25 cellular contexts compared by ENCODE assay signal in genomic region chr16:57915267-57915666, GRCh38. TPM values are rescaled to one million over a fixed set of nuclear protein-coding genes. Genes with fewer than 3 reads are reported as not detected.
A peak's percentile ranks its signal among the peaks of the same experiment; 100 is the strongest.
DNase-seq lines count a peak whose midpoint lies in the region; ATAC-seq and TF ChIP-seq lines count a peak whose summit lies in the region.
"Had no signal": no experiment of that assay in that cellular context is flagged by ENCODE, and none has a peak within 500 bp of the region (broad histone marks: within the 10 kb centered on the region; RNA-seq: fewer than 3 reads in every experiment).

No MANE protein-coding gene starts in this region.

- H3K9me2 ChIP-seq in GM23338 (ENCODE audit: insufficient read depth) = no peaks in the 10 kb centered on the region

- H3K4me3 Mint-ChIP-seq in MCF 10A (ENCODE audit: unreplicated experiment) = no peak overlapping the region
- no peak overlapping the region for H3K4me3 Mint-ChIP-seq in GM23338
- H3K4me3 Mint-ChIP-seq in nephron progenitor cell = no peak overlapping the region
- H3K4me3 Mint-ChIP-seq: CD14-positive monocyte; CD4-positive, alpha-beta memory T cell; CD4-positive, CD25-positive, alpha-beta regulatory T cell; CD8-positive, alpha-beta memory T cell had no signal

- H3K4me3 ChIP-seq in mammary epithelial cell (replicated peaks in 1 of 3; ENCODE audit: insufficient read depth in 1 of 3, low read depth in 2 of 3, low read length in 3 of 3) = no peak overlapping the region
- H3K4me3 ChIP-seq in BLaER1 treated with 17β-estradiol and CSF1 and Interleukin-3, amounts not matched to agents 10 nM and 100 nM = no peak overlapping the region; a peak in 1 of 20 replicates
- no peak overlapping the region for H3K4me3 ChIP-seq in GM23338

- H3K9me3 Mint-ChIP-seq in MCF 10A (ENCODE audit: unreplicated experiment) = no peaks in the 10 kb centered on the region
- no peaks in the 10 kb centered on the region for H3K9me3 Mint-ChIP-seq in GM23338
- H3K9me3 Mint-ChIP-seq in nephron progenitor cell = no peaks in the 10 kb centered on the region

- no peaks in the 10 kb centered on the region for H3F3A ChIP-seq in GM23338 (replicated peaks; ENCODE audit: low read depth)

- H3K27ac Mint-ChIP-seq in MCF 10A (ENCODE audit: low read depth, unreplicated experiment) (peak overlapping the region; percentile 73), GM23338 (no peak overlapping the region), nephron progenitor cell (peak overlapping the region; percentile 49)
- H3K27ac Mint-ChIP-seq: CD14-positive monocyte; CD4-positive, CD25-positive, alpha-beta regulatory T cell; CD8-positive, alpha-beta memory T cell had no signal

- H3K27me3 ChIP-seq in mammary epithelial cell (ENCODE audit: insufficient read depth, low read length) (no peaks in the 10 kb centered on the region), GM23338 (ENCODE audit: insufficient read depth) (no peaks in the 10 kb centered on the region)
- H3K27me3 ChIP-seq in BLaER1 treated with 17β-estradiol and CSF1 and Interleukin-3, amounts not matched to agents 10 nM and 100 nM = peaks cover 0 to 49% (median 30%) of the 10 kb centered on the region in 11 experiments; a peak in 17 of 22 replicates
- H3K27me3 ChIP-seq: BE2C had no signal

- peaks cover 21% of the 10 kb centered on the region for H3K4me1 ChIP-seq in mammary epithelial cell (ENCODE audit: insufficient read depth, low read length)
- peaks cover 8 to 24% (median 15%) of the 10 kb centered on the region in 10 experiments for H3K4me1 ChIP-seq in BLaER1 treated with 17β-estradiol and CSF1 and Interleukin-3, amounts not matched to agents 10 nM and 100 nM
- H3K4me1 ChIP-seq in GM23338 (ENCODE audit: insufficient read depth) = no peaks in the 10 kb centered on the region; the same call in 1 of the 2 replicates
- H3K4me1 ChIP-seq: BE2C had no signal

- in situ Hi-C loops in mammary epithelial cell (cut with MboI; ENCODE audit: low sequenced_read_pairs in 2 of 2) = no loop called here

- no peak overlapping the region for H2AFZ ChIP-seq in mammary epithelial cell (ENCODE audit: low read depth, low read length)
- H2AFZ ChIP-seq in GM23338 = no peak overlapping the region

- no peaks in the 10 kb centered on the region for H3K79me2 ChIP-seq in mammary epithelial cell (ENCODE audit: insufficient read depth, low read length)
- no peaks in the 10 kb centered on the region for H3K79me2 ChIP-seq in GM23338 (replicated peaks; ENCODE audit: insufficient read depth)

- H3K36me3 ChIP-seq in mammary epithelial cell (ENCODE audit: insufficient read depth, low read length) (no peaks in the 10 kb centered on the region), GM23338 (ENCODE audit: insufficient read depth) (no peaks in the 10 kb centered on the region)
- no peaks in the 10 kb centered on the region for H3K36me3 ChIP-seq in BLaER1 treated with 17β-estradiol and CSF1 and Interleukin-3, amounts not matched to agents 10 nM and 100 nM
- H3K36me3 ChIP-seq: BE2C had no signal

- 74% methylated on average over 9 of the region's 9 CpGs for WGBS in mammary epithelial cell (ENCODE audit: low coverage, missing lambda C conversion rate)

- dilution Hi-C loops in mammary epithelial cell (cut with HindIII; ENCODE audit: low sequenced_read_pairs) = loop anchor here (5.0 kb wide), 1 partner anchor 83 kb away; no protein-coding TSS in a partner anchor

- TF ChIP-seq CTCF in MCF 10A (IDR thresholded peaks at IDR 0.05; ENCODE audit: unreplicated experiment) = no peak
- no peak for TF ChIP-seq CTCF in mammary epithelial cell (conservative IDR thresholded peaks at IDR 0.05 in 1 of 2, IDR thresholded peaks at IDR 0.05 in 1 of 2; ENCODE audit: extremely low read depth in 1 of 2, insufficient read depth in 1 of 2, low read depth in 1 of 2, low read length in 2 of 2)
- no peak for TF ChIP-seq CTCF in GM23338 (conservative IDR thresholded peaks at IDR 0.05; ENCODE audit: low read depth in 2 of 2)
- no peak for TF ChIP-seq CTCF in nephron progenitor cell (IDR thresholded peaks at IDR 0.05)

- no peak for DNase-seq in MCF 10A (ENCODE audit: unreplicated experiment)
- DNase-seq in mammary epithelial cell = no peak
- no peak for DNase-seq in GM23338 (ENCODE audit: low spot score)
- DNase-seq in nephron progenitor cell = no peak
- DNase-seq in activated effector memory CD4-positive, alpha-beta T cell treated with Interleukin-2 at 50 U/mL for 16 hours = no peak
- no peak for DNase-seq in substantia nigra (lab: John Stamatoyannopoulos, UW)
- DNase-seq: 8988T; ACHN; BE2C; C1 segment of cervical spinal cord; CD4-positive, alpha-beta memory T cell; CD4-positive, CD25-positive, alpha-beta regulatory T cell; COR-L47; DMS 273 treated with DMSO at 0.1 percent for 48 hours; DMS153; DMS53; DMS79; EL; GF-D8 had no signal

- CTCF ChIA-PET in MCF 10A (lab: Yijun Ruan, JAX) = interaction anchor here (1.2 to 1.8 kb wide), 3 partner anchors 10 to 379 kb away, joined by 3 to 4 read pairs (median 3); partner anchors contain the start of gene CCDC102A
- CTCF ChIA-PET in mammary epithelial cell (lab: Charles Lee; ENCODE audit: low non-redundant PET) = no interaction called here

- H3K36me3 Mint-ChIP-seq in MCF 10A (ENCODE audit: insufficient read depth, unreplicated experiment) (no peaks in the 10 kb centered on the region), GM23338 (ENCODE audit: low read depth) (no peaks in the 10 kb centered on the region), nephron progenitor cell (ENCODE audit: low read depth) (no peaks in the 10 kb centered on the region)
- H3K36me3 Mint-ChIP-seq: CD14-positive monocyte; CD4-positive, alpha-beta memory T cell; CD4-positive, CD25-positive, alpha-beta regulatory T cell; CD8-positive, alpha-beta memory T cell had no signal

- ATAC-seq in GM23338 (peak; percentile 50), GM18873 (IDR thresholded peaks at IDR 0.05; ENCODE audit: low FRiP score, unreplicated experiment) (no peak)

- H4K20me1 ChIP-seq in mammary epithelial cell (ENCODE audit: insufficient read depth, low read length) (no peaks in the 10 kb centered on the region), GM23338 (replicated peaks; ENCODE audit: insufficient read depth) (no peaks in the 10 kb centered on the region)
- H4K20me1 ChIP-seq in BLaER1 treated with 17β-estradiol and CSF1 and Interleukin-3, amounts not matched to agents 10 nM and 100 nM = peaks cover 0 to 11% (median 0%) of the 10 kb centered on the region in 11 experiments; a peak in 2 of 22 replicates

- no peaks in the 10 kb centered on the region for H3K9me3 ChIP-seq in mammary epithelial cell (replicated peaks; ENCODE audit: insufficient read depth, low read length)
- peaks cover 0 to 13% (median 9%) of the 10 kb centered on the region in 11 experiments; a peak in 10 of 22 replicates for H3K9me3 ChIP-seq in BLaER1 treated with 17β-estradiol and CSF1 and Interleukin-3, amounts not matched to agents 10 nM and 100 nM (replicated peaks in 1 of 11)
- H3K9me3 ChIP-seq: BE2C had no signal

- peaks cover 29% of the 10 kb centered on the region for H3K4me1 Mint-ChIP-seq in MCF 10A (ENCODE audit: insufficient read depth, unreplicated experiment)
- H3K4me1 Mint-ChIP-seq in GM23338 = peaks cover 16% of the 10 kb centered on the region
- peaks cover 18% of the 10 kb centered on the region for H3K4me1 Mint-ChIP-seq in nephron progenitor cell
- H3K4me1 Mint-ChIP-seq: CD4-positive, alpha-beta memory T cell; CD4-positive, CD25-positive, alpha-beta regulatory T cell; CD8-positive, alpha-beta memory T cell had no signal

- H3K27ac ChIP-seq in mammary epithelial cell (ENCODE audit: insufficient read depth, low read depth, low read length) (no peak overlapping the region), GM23338 (ENCODE audit: low read depth) (no peak overlapping the region), substantia nigra (ENCODE audit: low read depth, low read length, poor library complexity, severe bottlenecking) (no peak overlapping the region)
- peak overlapping the region in 2 of 11 experiments; percentile 3 to 32; a peak in 3 of 22 replicates for H3K27ac ChIP-seq in BLaER1 treated with 17β-estradiol and CSF1 and Interleukin-3, amounts not matched to agents 10 nM and 100 nM

- no peak overlapping the region for H3K9ac ChIP-seq in mammary epithelial cell (ENCODE audit: insufficient read depth, low read length)
- no peak overlapping the region for H3K9ac ChIP-seq in BLaER1 treated with 17β-estradiol and CSF1 and Interleukin-3, amounts not matched to agents 10 nM and 100 nM

- H3K27me3 Mint-ChIP-seq in MCF 10A (ENCODE audit: insufficient read depth, unreplicated experiment) (no peaks in the 10 kb centered on the region), GM23338 (ENCODE audit: insufficient read depth, low read depth, poor library complexity) (peaks cover 2% of the 10 kb centered on the region), nephron progenitor cell (ENCODE audit: low read depth, poor library complexity) (peaks cover 10% of the 10 kb centered on the region)

- POLR2A ChIA-PET in MCF 10A (lab: Yijun Ruan, JAX) = interaction anchor here (1.4 to 1.9 kb wide), 2 partner anchors 85 to 180 kb away, joined by 3 to 4 read pairs; partner anchors contain the start of genes KATNB1 and ZNF319

- BruUV-seq in MCF 10A (replicated peaks; lab: Mats Ljungman, UMichigan) = no TSS peak
- BruUV-seq in mammary epithelial cell (replicated peaks; lab: Mats Ljungman, UMichigan) = no TSS peak

- intact Hi-C loops in MCF 10A (cut with micrococcal nuclease) = no loop called here
- intact Hi-C loops in mammary epithelial cell (cut with micrococcal nuclease) = no loop called here

- H3K4me2 ChIP-seq in mammary epithelial cell (ENCODE audit: insufficient read depth, low read depth, low read length) (no peak overlapping the region), GM23338 (no peak overlapping the region)
- H3K4me2 ChIP-seq in BLaER1 treated with 17β-estradiol and CSF1 and Interleukin-3, amounts not matched to agents 10 nM and 100 nM = peak overlapping the region in 9 of 11 experiments; percentile 51 to 91 (median 79); a peak in 17 of 22 replicates

TF ChIP-seq in GM23338, 12 proteins besides CTCF, POLR2A, EP300 and RAD21 (continues in another document):
- TF ChIP-seq EZH2phosphoT487 (IDR thresholded peaks at IDR 0.05; ENCODE audit: unreplicated experiment) (no peak), ZNF331 (CRISPR knock-in tag; IDR thresholded peaks at IDR 0.05; ENCODE audit: low read depth) (no peak), EZH2 (IDR thresholded peaks at IDR 0.05; ENCODE audit: low read depth, unreplicated experiment) (no peak)

RNA-seq across cellular contexts. Expression of gene CNGB1, which starts 55.7 kb away (rescaled TPM):
- total RNA-seq in MCF 10A (2022) (0.17 TPM in 1 of 2 replicates, not detected in the other), mammary epithelial cell (under 1 TPM in 1 of 2 donors, not detected in 1; 0.17 TPM)
- polyA plus RNA-seq in mammary epithelial cell (0.18 TPM), GM23338 (2016; fragmentation: Nextera tagmentation; extraction: Ambion mirVana) (not detected in 2 replicates)
- polyA minus RNA-seq in mammary epithelial cell = 0.62 TPM
- total RNA-seq in GM23338 (2014; rRNA removed; shearing (Covaris generic)) = not detected in 2 replicates
- total RNA-seq: A673; CD4-positive, alpha-beta memory T cell; CD4-positive, CD25-positive, alpha-beta regulatory T cell; CD8-positive, alpha-beta memory T cell had no signal
- polyA plus RNA-seq: AG04450; CD14-positive monocyte; CD4-positive, alpha-beta memory T cell; CD4-positive, CD25-positive, alpha-beta regulatory T cell; CD8-positive, alpha-beta memory T cell had no signal

Comparison
In these comparisons a context has a peak if more than half of its experiments do, and no peak if none do; other contexts are left out.
1. H3K4me2 ChIP-seq: peak in BLaER1 treated with 17β-estradiol and CSF1 and Interleukin-3, amounts not matched to agents 10 nM and 100 nM (9 of 11); none in mammary epithelial cell (single experiment) and GM23338 (single experiment).